Comparison of ENCODE assay signal across 8 cellular contexts in genomic region chr1:177780096-177780700, GRCh38.
DNase-seq lines count a peak whose midpoint lies in the region; ATAC-seq and TF ChIP-seq lines count a peak whose summit lies in the region.

No MANE protein-coding gene starts in this region.

- H3K36me3 ChIP-seq in Loucy (ENCODE audit: insufficient read depth, low read length), result no peaks in the 10 kb centered on the region
- H3K36me3 ChIP-seq in CD8-positive, alpha-beta T cell (ENCODE audit: insufficient read depth, low read length), result no peaks in the 10 kb centered on the region

- no peak overlapping the region for H3K4me2 ChIP-seq in Loucy (ENCODE audit: low read depth, low read length, poor library complexity, severe bottlenecking)

- H3K27ac Mint-ChIP-seq in CD8-positive, alpha-beta T cell, result no peak overlapping the region

- POLR2A ChIA-PET in CD8-positive, alpha-beta T cell (lab: Charles Lee), result no interaction called here

- intact Hi-C loops in CD8-positive, alpha-beta T cell (cut with DNase I, micrococcal nuclease), result no loop called here

- H4K20me1 ChIP-seq in Loucy (ENCODE audit: insufficient read depth, low read length, poor library complexity, severe bottlenecking), result no peaks in the 10 kb centered on the region

- ATAC-seq in CD8-positive, alpha-beta T cell, result no peak

- H3K27ac ChIP-seq in CD8-positive, alpha-beta T cell (ENCODE audit: low read depth, low read length), result no peak overlapping the region

- CTCF ChIA-PET in CD8-positive, alpha-beta T cell (lab: Charles Lee), result no interaction called here

- H3K36me3 Mint-ChIP-seq in CD8-positive, alpha-beta T cell, result no peaks in the 10 kb centered on the region

- TF ChIP-seq CTCF in GM12875 (IDR thresholded peaks at IDR 0.05; ENCODE audit: borderline replicate concordance, insufficient read depth, low read depth, low read length) (peak; percentile 22; the same call in 1 of the 2 replicates), Loucy (conservative IDR thresholded peaks at IDR 0.05; ENCODE audit: low read length) (peak; percentile 55)
- no peak for TF ChIP-seq CTCF in CD8-positive, alpha-beta T cell (IDR thresholded peaks at IDR 0.05)

- no peak overlapping the region for H2AFZ ChIP-seq in Loucy (ENCODE audit: low read length)

- peak; percentile 38 for DNase-seq in RPMI7951 (ENCODE audit: low read depth)
- DNase-seq in fibroblast of the conjunctiva (ENCODE audit: low read depth), result peak; percentile 43
- DNase-seq in renal cortical epithelial cell (ENCODE audit: low read depth), result peak; percentile 71
- DNase-seq in activated naive CD4-positive, alpha-beta T cell treated with Interleukin-2 at 50 U/mL for 16 hours, result no peak
- DNase-seq in activated CD8-positive, alpha-beta memory T cell treated with anti-CD3 and anti-CD28 coated beads, Interleukin-2, amount 50 U/mL, for 48 hours, result no peak
- no peak for DNase-seq in CD8-positive, alpha-beta T cell

- H3K4me3 ChIP-seq in GM12875 (ENCODE audit: low read depth, low read length), result no peak overlapping the region
- no peak overlapping the region for H3K4me3 ChIP-seq in Loucy (ENCODE audit: low read length, poor library complexity, severe bottlenecking)
- H3K4me3 ChIP-seq in CD8-positive, alpha-beta T cell (ENCODE audit: low read depth, low read length), result no peak overlapping the region

- H3K4me1 Mint-ChIP-seq in CD8-positive, alpha-beta T cell (ENCODE audit: low read depth), result no peaks in the 10 kb centered on the region

- H3F3A ChIP-seq in Loucy (ENCODE audit: low read depth), result no peaks in the 10 kb centered on the region

- H3K79me2 ChIP-seq in Loucy (ENCODE audit: insufficient read depth, low read length), result no peaks in the 10 kb centered on the region

- no peak overlapping the region for H3K9ac ChIP-seq in Loucy (ENCODE audit: low read depth, low read length, poor library complexity, severe bottlenecking)

- no peaks in the 10 kb centered on the region for H3K9me3 Mint-ChIP-seq in CD8-positive, alpha-beta T cell

- no peaks in the 10 kb centered on the region for H3K9me3 ChIP-seq in Loucy (ENCODE audit: insufficient read depth, low read depth, low read length)
- no peaks in the 10 kb centered on the region for H3K9me3 ChIP-seq in CD8-positive, alpha-beta T cell (ENCODE audit: low read length)

- H3K9me2 ChIP-seq in Loucy (replicated peaks; ENCODE audit: low read depth, low read length), result no peaks in the 10 kb centered on the region

- no peaks in the 10 kb centered on the region for H3K27me3 Mint-ChIP-seq in CD8-positive, alpha-beta T cell (ENCODE audit: low read depth)

- no peaks in the 10 kb centered on the region for H3K4me1 ChIP-seq in Loucy (ENCODE audit: insufficient read depth, low read length, poor library complexity, severe bottlenecking)
- H3K4me1 ChIP-seq in CD8-positive, alpha-beta T cell (ENCODE audit: insufficient read depth, low read length), result no peaks in the 10 kb centered on the region

- H3K27me3 ChIP-seq in Loucy (ENCODE audit: insufficient read depth, low read length, poor library complexity, severe bottlenecking), result no peaks in the 10 kb centered on the region
- H3K27me3 ChIP-seq in CD8-positive, alpha-beta T cell (ENCODE audit: insufficient read depth, low read length), result no peaks in the 10 kb centered on the region

- no peak overlapping the region for H3K4me3 Mint-ChIP-seq in CD8-positive, alpha-beta T cell

Comparison
In these comparisons a context has a peak if more than half of its experiments do, and no peak if none do; other contexts are left out.
1. DNase-seq: peak in RPMI7951 (single experiment), fibroblast of the conjunctiva (single experiment) and renal cortical epithelial cell (single experiment); none in activated naive CD4-positive, alpha-beta T cell treated with Interleukin-2 at 50 U/mL for 16 hours (single experiment), activated CD8-positive, alpha-beta memory T cell treated with anti-CD3 and anti-CD28 coated beads, Interleukin-2, amount 50 U/mL, for 48 hours (single experiment) and CD8-positive, alpha-beta T cell (0 of 7).